Comparison of ENCODE assay signal across 8 cellular contexts in the genomic region with DNA sequence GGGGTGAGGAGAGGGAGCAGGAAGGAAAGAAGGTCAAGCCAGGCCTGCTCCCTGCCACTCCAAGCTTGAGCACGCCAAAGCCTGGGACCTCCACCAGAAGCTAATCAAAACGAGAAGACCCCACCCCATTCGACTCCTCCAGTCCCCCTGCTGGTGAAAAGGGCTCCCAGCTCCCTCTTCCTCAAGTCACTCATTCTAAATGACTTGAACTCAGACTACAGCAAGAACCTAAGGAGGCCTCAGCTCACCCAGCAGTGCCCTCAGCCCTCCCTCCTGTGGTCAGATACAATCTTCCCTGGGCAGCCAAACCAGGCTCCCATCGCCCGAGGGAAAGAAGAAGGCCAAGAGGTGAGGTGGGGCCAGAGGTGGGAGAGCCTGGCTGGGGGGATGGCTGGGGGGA. TPM values are rescaled to one million over a fixed set of nuclear protein-coding genes. Genes with fewer than 3 reads are reported as not detected.
DNase-seq lines count a peak whose midpoint lies in the region; ATAC-seq and TF ChIP-seq lines count a peak whose summit lies in the region.

No MANE protein-coding gene starts in this region.

- 0 out of 2 replicates have a peak, but pooled peaks cover 4% of the 10 kb centered on the region for H4K20me1 ChIP-seq in Karpas-422 (ENCODE audit: insufficient read depth, low read depth, low read length)

- no peaks in the 10 kb centered on the region for H3K27me3 Mint-ChIP-seq in naive B cell

- peaks cover 79% of the 10 kb centered on the region for H3K79me2 ChIP-seq in Karpas-422 (ENCODE audit: low read length)

- H3K36me3 ChIP-seq in Karpas-422 (ENCODE audit: insufficient read depth, low read length): 0 out of 2 replicates have a peak, but pooled peaks cover 4% of the 10 kb centered on the region
- no peaks in the 10 kb centered on the region for H3K36me3 ChIP-seq in body of pancreas (replicated peaks in 1 of 2; ENCODE audit: insufficient read depth in 1 of 2, low read depth in 2 of 2)

- H3K4me1 ChIP-seq in Karpas-422 (ENCODE audit: low read length) (peaks cover 72% of the 10 kb centered on the region), body of pancreas (peaks cover 74% of the 10 kb centered on the region)

- no peak for TF ChIP-seq POLR2A in body of pancreas (IDR thresholded peaks at IDR 0.05)

- H3K4me3 ChIP-seq in Karpas-422 (ENCODE audit: low read length) (no peak overlapping the region), body of pancreas (no peak overlapping the region)

- peak overlapping the region; percentile 52 for H3K9ac ChIP-seq in Karpas-422 (ENCODE audit: low read length)

- TF ChIP-seq CTCF in AG09319 (IDR thresholded peaks at IDR 0.05; ENCODE audit: low read depth, low read length): peak; percentile 19; the same call in 1 of the 2 replicates
- TF ChIP-seq CTCF in body of pancreas (IDR thresholded peaks at IDR 0.05): no peak

- H3K9me2 ChIP-seq in Karpas-422 (replicated peaks; ENCODE audit: insufficient read depth, low read length): no peaks in the 10 kb centered on the region

- H3K27ac ChIP-seq in Karpas-422 (ENCODE audit: low read length) (peak overlapping the region; percentile 78), body of pancreas (peak overlapping the region in 3 of 4 donors; percentile 69 to 80 (median 75))

- H3K36me3 Mint-ChIP-seq in naive B cell: peaks cover 0 to 6% of the 10 kb centered on the region in 2 donors

- no peak for ATAC-seq in body of pancreas
- peak in 1 of 2 donors; percentile 32 for ATAC-seq in naive B cell (ENCODE audit: low read depth in 2 of 2)
- no peak for ATAC-seq in GM19035 (IDR thresholded peaks at IDR 0.05; ENCODE audit: unreplicated experiment)
- ATAC-seq in HG02588 (IDR thresholded peaks at IDR 0.05; ENCODE audit: unreplicated experiment): no peak

- no peak overlapping the region for H2AFZ ChIP-seq in Karpas-422 (ENCODE audit: low read length)

- H3K27ac Mint-ChIP-seq in naive B cell: peak overlapping the region in 4 of 6 donors; percentile 56 to 99 (median 78)

- peak overlapping the region in 6 of 8 donors; percentile 15 to 81 (median 46) for H3K4me3 Mint-ChIP-seq in naive B cell

- DNase-seq in AG09319 (ENCODE audit: extremely low read depth, low read depth) (no peak), Karpas-422 (no peak), body of pancreas (no peak), naive B cell (no peak), midbrain (lab: John Stamatoyannopoulos, UW) (no peak), SW 1271 (lab: John Stamatoyannopoulos, UW) (no peak)

- no peaks in the 10 kb centered on the region for H3K9me3 Mint-ChIP-seq in naive B cell

- intact Hi-C loops in body of pancreas (cut with DNase I): no loop called here

- H3K4me1 Mint-ChIP-seq in naive B cell: peaks cover 60 to 84% (median 83%) of the 10 kb centered on the region in 3 donors

- H3K9me3 ChIP-seq in Karpas-422 (ENCODE audit: low read length) (no peaks in the 10 kb centered on the region), body of pancreas (no peaks in the 10 kb centered on the region)

- H3K27me3 ChIP-seq in Karpas-422 (ENCODE audit: low read length) (no peaks in the 10 kb centered on the region), body of pancreas (no peaks in the 10 kb centered on the region)

- 49 to 54% methylated on average over 5 of the region's 5 CpGs for WGBS in body of pancreas, 2 donors

- H3K4me2 ChIP-seq in Karpas-422 (ENCODE audit: low read depth, low read length, poor library complexity, severe bottlenecking): no peak overlapping the region

RNA-seq across cellular contexts. Expression of a gene that starts 17.4 kb away (rescaled TPM):
- 36.2 and 54.8 TPM in 2 replicates for total RNA-seq in Karpas-422 (2014; rRNA removed; shearing (Covaris generic); ENCODE audit: low replicate concordance)
- 10 to 100 TPM; 26.2 to 26.7 TPM for total RNA-seq in body of pancreas
- 10 to 100 TPM in 1 of 6 donors, 1 to 10 TPM in 5; 4.5 to 17.1 (median 7.0) TPM for polyA plus RNA-seq in naive B cell (ENCODE audit: low read depth in 6 of 6)

RNA-seq across cellular contexts. Expression of a gene that starts 29.3 kb away (rescaled TPM):
- 21.5 and 21.9 TPM in 2 replicates for total RNA-seq in Karpas-422 (2014; rRNA removed; shearing (Covaris generic); ENCODE audit: low replicate concordance)
- 10 to 100 TPM; 12.7 to 22.1 TPM for total RNA-seq in body of pancreas
- polyA plus RNA-seq in naive B cell (ENCODE audit: low read depth in 6 of 6): 10 to 100 TPM; 12.2 to 18.3 (median 13.9) TPM

RNA-seq across cellular contexts. Expression of a gene that starts 43.6 kb away (rescaled TPM):
- total RNA-seq in Karpas-422 (2014; rRNA removed; shearing (Covaris generic); ENCODE audit: low replicate concordance): 4.4 and 11.9 TPM in 2 replicates
- 10 to 100 TPM; 11.9 to 23.4 TPM for total RNA-seq in body of pancreas
- 1 to 10 TPM in 2 of 6 donors, under 1 TPM in 3, not detected in 1; 0.39 to 2.6 (median 0.52) TPM for polyA plus RNA-seq in naive B cell (ENCODE audit: low read depth in 6 of 6)
